Comparison of ENCODE assay signal across 22 cellular contexts in the genomic region with DNA sequence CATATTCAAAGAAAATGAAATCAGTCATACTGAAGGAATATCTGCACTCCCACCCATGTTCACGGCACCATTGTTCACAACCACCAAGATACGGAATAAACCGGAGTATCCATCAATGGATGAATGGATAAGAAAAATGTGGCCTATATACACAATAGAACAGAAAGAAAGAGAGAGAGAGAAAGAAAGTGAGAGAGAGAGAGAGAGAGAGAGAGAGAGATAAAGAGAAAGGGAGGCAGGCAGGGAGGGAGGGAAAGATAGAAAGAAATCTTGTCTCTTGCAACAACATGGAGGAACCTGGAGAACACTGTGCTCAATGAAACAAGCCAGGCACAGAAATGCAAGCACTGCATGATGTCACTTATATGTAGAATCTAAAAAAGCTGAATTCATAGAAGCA. TPM values are rescaled to one million over a fixed set of nuclear protein-coding genes. Genes with fewer than 3 reads are reported as not detected.
DNase-seq lines count a peak whose midpoint lies in the region; ATAC-seq, FAIRE-seq and TF ChIP-seq lines count a peak whose summit lies in the region.
"Had no signal": no experiment of that assay in that cellular context is flagged by ENCODE, and none has a peak within 500 bp of the region (broad histone marks: within the 10 kb centered on the region; RNA-seq: fewer than 3 reads in every experiment).

No MANE protein-coding gene starts in this region.

- ATAC-seq in activated naive CD8-positive, alpha-beta T cell treated with anti-CD3 and anti-CD28 coated beads, Interleukin-2, amount 50 U/mL, for 24 hours, result no peak
- no peak for ATAC-seq in central memory CD8-positive, alpha-beta T cell (replicated peaks; ENCODE audit: extremely low read depth, poor library complexity, severe bottlenecking)

- intact Hi-C loops in kidney (cut with DNase I), result no loop called here

- peaks cover 17% of the 10 kb centered on the region for H3K9me3 Mint-ChIP-seq in activated naive CD8-positive, alpha-beta T cell (ENCODE audit: low read depth)
- peaks cover 12% of the 10 kb centered on the region for H3K9me3 Mint-ChIP-seq in activated naive CD8-positive, alpha-beta T cell treated with anti-CD3 and anti-CD28 coated beads, Interleukin-2, amount 50 U/mL, for 24 hours
- H3K9me3 Mint-ChIP-seq in central memory CD8-positive, alpha-beta T cell, result no peaks in the 10 kb centered on the region

- no peaks in the 10 kb centered on the region for H3K36me3 ChIP-seq in kidney (ENCODE audit: control insufficient read depth in 1 of 2, insufficient read depth in 2 of 2, low read length in 2 of 2)

- H3K4me1 ChIP-seq in kidney (ENCODE audit: control insufficient read depth in 1 of 2, insufficient read depth in 1 of 2, low read depth in 1 of 2, low read length in 2 of 2), result no peaks in the 10 kb centered on the region
- H3K4me1 ChIP-seq: BE2C had no signal

- H3K27ac ChIP-seq in kidney (ENCODE audit: low read depth in 2 of 2, low read length in 2 of 2), result no peak overlapping the region
- H3K27ac ChIP-seq: HL-60 had no signal

- H3K27me3 Mint-ChIP-seq in activated naive CD8-positive, alpha-beta T cell, result no peaks in the 10 kb centered on the region
- no peaks in the 10 kb centered on the region for H3K27me3 Mint-ChIP-seq in activated naive CD8-positive, alpha-beta T cell treated with anti-CD3 and anti-CD28 coated beads, Interleukin-2, amount 50 U/mL, for 24 hours
- no peaks in the 10 kb centered on the region for H3K27me3 Mint-ChIP-seq in central memory CD8-positive, alpha-beta T cell
- H3K27me3 Mint-ChIP-seq: CD4-positive, CD25-positive, alpha-beta regulatory T cell had no signal

- no peaks in the 10 kb centered on the region for H3K9me3 ChIP-seq in kidney (ENCODE audit: control insufficient read depth in 1 of 2, low read length in 2 of 2)
- H3K9me3 ChIP-seq: BE2C had no signal

- no peak overlapping the region for H3K4me3 Mint-ChIP-seq in activated naive CD8-positive, alpha-beta T cell
- H3K4me3 Mint-ChIP-seq in activated naive CD8-positive, alpha-beta T cell treated with anti-CD3 and anti-CD28 coated beads, Interleukin-2, amount 50 U/mL, for 24 hours, result no peak overlapping the region
- H3K4me3 Mint-ChIP-seq in central memory CD8-positive, alpha-beta T cell, result no peak overlapping the region

- DNase-seq in activated naive CD8-positive, alpha-beta T cell treated with anti-CD3 and anti-CD28 coated beads, Interleukin-2, amount 50 U/mL, for 24 hours, result no peak
- peak; percentile 16 for DNase-seq in OCI-M1 (lab: John Stamatoyannopoulos, UW)
- DNase-seq in central memory CD8-positive, alpha-beta T cell (ENCODE audit: low spot score in 2 of 2), result no peak
- no peak for DNase-seq in AML-193 (lab: John Stamatoyannopoulos, UW)
- DNase-seq in urothelium cell line (ENCODE audit: low spot score), result no peak
- DNase-seq in kidney, result no peak
- DNase-seq: BE2C; Calu3; CD4-positive, CD25-positive, alpha-beta regulatory T cell; EL; MM.1S; NCI-H1105 treated with DMSO at 0.1 percent for 48 hours; NCI-H1694 treated with DMSO at 0.1 percent for 48 hours; NCI-H2107; NCI-H510A; NCI-H774; Right ventricle myocardium superior; SK-N-SH had no signal

- TF ChIP-seq CTCF in kidney (IDR thresholded peaks at IDR 0.05; ENCODE audit: borderline replicate concordance, extremely low read depth, insufficient read depth), result no peak

- FAIRE-seq in urothelium cell line (lab: Jason Lieb, UNC) (no peak), kidney (lab: Jason Lieb, UNC) (no peak)
- FAIRE-seq: GM18507, H54 had no signal

- H3K9ac ChIP-seq in kidney (ENCODE audit: low read length in 2 of 2), result no peak overlapping the region
- H3K9ac ChIP-seq: SK-N-SH had no signal

- H3K36me3 Mint-ChIP-seq in activated naive CD8-positive, alpha-beta T cell, result peaks cover 40% of the 10 kb centered on the region
- H3K36me3 Mint-ChIP-seq in activated naive CD8-positive, alpha-beta T cell treated with anti-CD3 and anti-CD28 coated beads, Interleukin-2, amount 50 U/mL, for 24 hours (ENCODE audit: low read depth), result peaks cover 67% of the 10 kb centered on the region
- H3K36me3 Mint-ChIP-seq in central memory CD8-positive, alpha-beta T cell (ENCODE audit: insufficient read depth), result peaks cover 16% of the 10 kb centered on the region

- peaks cover 60% of the 10 kb centered on the region for H3K4me1 Mint-ChIP-seq in activated naive CD8-positive, alpha-beta T cell (ENCODE audit: low read depth)
- peaks cover 40% of the 10 kb centered on the region for H3K4me1 Mint-ChIP-seq in activated naive CD8-positive, alpha-beta T cell treated with anti-CD3 and anti-CD28 coated beads, Interleukin-2, amount 50 U/mL, for 24 hours
- peaks cover 43% of the 10 kb centered on the region for H3K4me1 Mint-ChIP-seq in central memory CD8-positive, alpha-beta T cell

- no peak overlapping the region for H3K4me3 ChIP-seq in kidney (ENCODE audit: low read length in 2 of 2)

- H3K27ac Mint-ChIP-seq in activated naive CD8-positive, alpha-beta T cell, result peak overlapping the region; percentile 37
- H3K27ac Mint-ChIP-seq in activated naive CD8-positive, alpha-beta T cell treated with anti-CD3 and anti-CD28 coated beads, Interleukin-2, amount 50 U/mL, for 24 hours, result no peak overlapping the region
- peak overlapping the region; percentile 4 for H3K27ac Mint-ChIP-seq in central memory CD8-positive, alpha-beta T cell (ENCODE audit: low read depth)

RNA-seq across cellular contexts. Expression of a gene that starts 52.4 kb away (rescaled TPM):
- 67.7 TPM for total RNA-seq in kidney
- 13.3 TPM for polyA plus RNA-seq in kidney (ENCODE audit: insufficient read depth, low read depth, low replicate concordance)
